Comparison of ENCODE assay signal across 8 cellular contexts in genomic region chr16:67013823-67014640, GRCh38. TPM values are rescaled to one million over a fixed set of nuclear protein-coding genes. Genes with fewer than 3 reads are reported as not detected.
A peak's percentile ranks its signal among the peaks of the same experiment; 100 is the strongest.
DNase-seq lines count a peak whose midpoint lies in the region; ATAC-seq and TF ChIP-seq lines count a peak whose summit lies in the region.

No MANE protein-coding gene starts in this region.

- H3K9me3 Mint-ChIP-seq in activated naive CD4-positive, alpha-beta T cell treated with anti-CD3 and anti-CD28 coated beads, Interleukin-2, amount 50 U/mL, for 24 hours: no peaks in the 10 kb centered on the region

- no peaks in the 10 kb centered on the region for H3K36me3 Mint-ChIP-seq in activated naive CD4-positive, alpha-beta T cell treated with anti-CD3 and anti-CD28 coated beads, Interleukin-2, amount 50 U/mL, for 24 hours

- H3K9me3 ChIP-seq in SJCRH30 (replicated peaks) (no peaks in the 10 kb centered on the region), cardiac muscle cell (ENCODE audit: low read depth) (no peaks in the 10 kb centered on the region), ovary (no peaks in the 10 kb centered on the region), thyroid gland (no peaks in the 10 kb centered on the region)

- no peak for TF ChIP-seq EP300 in ovary (IDR thresholded peaks at IDR 0.05)

- peak overlapping the region; percentile 76 for H3K4me3 Mint-ChIP-seq in activated naive CD4-positive, alpha-beta T cell treated with anti-CD3 and anti-CD28 coated beads, Interleukin-2, amount 50 U/mL, for 24 hours

- WGBS in ovary, 3 donors: 0 to 1% (median 1%) methylated on average over 37 to 70 of the region's 70 CpGs
- WGBS in thyroid gland, 2 donors: 1 to 2% methylated on average over 7 to 26 of the region's 70 CpGs

- peak; percentile 51 for ATAC-seq in HG02610 (IDR thresholded peaks at IDR 0.05; ENCODE audit: unreplicated experiment)

- H3K27ac ChIP-seq in SJCRH30 (peak overlapping the region; percentile 15; the same call in 1 of the 2 replicates), cardiac muscle cell (no peak overlapping the region), ovary (peak overlapping the region; percentile 56 to 76), thyroid gland (peak overlapping the region; percentile 3 to 57 (median 9))

- no peak for TF ChIP-seq POLR2A in ovary (IDR thresholded peaks at IDR 0.05)
- peak in 1 of 2 donors; percentile 15 for TF ChIP-seq POLR2A in thyroid gland (IDR thresholded peaks at IDR 0.05)

- H3K4me3 ChIP-seq in SJCRH30 (peak overlapping the region; percentile 57), cardiac muscle cell (peak overlapping the region; percentile 28), ovary (peak overlapping the region; percentile 48), thyroid gland (replicated peaks in 1 of 3) (peak overlapping the region in 2 of 3 donors; percentile 25 to 47)

- no peak overlapping the region for H3K27ac Mint-ChIP-seq in activated naive CD4-positive, alpha-beta T cell treated with anti-CD3 and anti-CD28 coated beads, Interleukin-2, amount 50 U/mL, for 24 hours

- DNase-seq in DMS114 treated with DMSO at 0.1 percent for 48 hours (lab: John Stamatoyannopoulos, UW; ENCODE audit: unreplicated experiment): peak; percentile 47
- peak; percentile 82 to 84 for DNase-seq in SJCRH30
- peak; percentile 78 to 89 for DNase-seq in cardiac muscle cell (ENCODE audit: low read depth in 1 of 2, low spot score in 1 of 2)
- peak; percentile 89 to 95 (median 93) for DNase-seq in ovary
- peak; percentile 81 to 83 for DNase-seq in thyroid gland
- DNase-seq in cortex of kidney (lab: John Stamatoyannopoulos, UW): no peak

- TF ChIP-seq CTCF in cardiac muscle cell (IDR thresholded peaks at IDR 0.05; ENCODE audit: low read depth, low read length) (no peak), ovary (IDR thresholded peaks at IDR 0.05) (peak in 2 of 3 donors; percentile 39 to 60), thyroid gland (IDR thresholded peaks at IDR 0.05) (peak in 2 of 6 experiments; percentile 44 to 48)

- no peaks in the 10 kb centered on the region for H3K4me1 Mint-ChIP-seq in activated naive CD4-positive, alpha-beta T cell treated with anti-CD3 and anti-CD28 coated beads, Interleukin-2, amount 50 U/mL, for 24 hours

- intact Hi-C loops in ovary (cut with DNase I) (no loop called here), thyroid gland (cut with DNase I) (no loop called here)

- H3K36me3 ChIP-seq in SJCRH30 (no peaks in the 10 kb centered on the region), cardiac muscle cell (no peaks in the 10 kb centered on the region), ovary (no peaks in the 10 kb centered on the region), thyroid gland (no peaks in the 10 kb centered on the region)

- H3K27me3 ChIP-seq in SJCRH30 (no peaks in the 10 kb centered on the region), cardiac muscle cell (peaks cover 3% of the 10 kb centered on the region), ovary (no peaks in the 10 kb centered on the region), thyroid gland (no peaks in the 10 kb centered on the region)

- no peaks in the 10 kb centered on the region for H3K27me3 Mint-ChIP-seq in activated naive CD4-positive, alpha-beta T cell treated with anti-CD3 and anti-CD28 coated beads, Interleukin-2, amount 50 U/mL, for 24 hours

- H3K4me1 ChIP-seq in SJCRH30 (peaks cover 11% of the 10 kb centered on the region; the same call in 1 of the 2 replicates), cardiac muscle cell (ENCODE audit: low read depth) (no peaks in the 10 kb centered on the region), ovary (ENCODE audit: insufficient read depth) (peaks cover 6% of the 10 kb centered on the region), thyroid gland (peaks cover 9 to 17% of the 10 kb centered on the region in 2 donors)

RNA-seq across cellular contexts. Expression of gene CBFB, which starts 14.9 kb away (rescaled TPM):
- 136 and 151 TPM in 2 replicates for total RNA-seq in SJCRH30 (2014; rRNA removed; shearing (Covaris generic))
- total RNA-seq in cardiac muscle cell: 94.8 and 197 TPM in 2 replicates
- polyA plus RNA-seq in cardiac muscle cell: 66.3 and 78.5 TPM in 2 replicates
- 10 to 100 TPM; 39.9 to 58.3 (median 48.9) TPM for total RNA-seq in ovary
- polyA plus RNA-seq in ovary: 10 to 100 TPM; 19.2 to 23.8 TPM
- 10 to 100 TPM; 31.0 to 60.0 (median 41.5) TPM for total RNA-seq in thyroid gland

RNA-seq across cellular contexts. Expression of gene CES4A, which starts 25.6 kb away (rescaled TPM):
- total RNA-seq in SJCRH30 (2014; rRNA removed; shearing (Covaris generic)): not detected in 2 replicates
- total RNA-seq in cardiac muscle cell (12.4 and 15.7 TPM in 2 replicates), ovary (10 to 100 TPM in 5 of 7 donors, 1 to 10 TPM in 2; 6.7 to 67.1 (median 15.5) TPM), thyroid gland (10 to 100 TPM; 10.9 to 15.7 (median 12.8) TPM)
- polyA plus RNA-seq in cardiac muscle cell (14.7 and 19.9 TPM in 2 replicates), ovary (1 to 10 TPM; 6.0 to 9.7 TPM)

RNA-seq across cellular contexts. Expression of gene CES3, which starts 53.0 kb away (rescaled TPM):
- total RNA-seq in SJCRH30 (2014; rRNA removed; shearing (Covaris generic)): 0.08 TPM in 2 replicates
- total RNA-seq in cardiac muscle cell (6.2 and 12.8 TPM in 2 replicates), ovary (1 to 10 TPM in 5 of 7 donors, under 1 TPM in 2; 0.45 to 2.3 (median 1.4) TPM), thyroid gland (1 to 10 TPM in 1 of 4 donors, under 1 TPM in 2, not detected in 1; 0.13 to 1.3 (median 0.22) TPM)
- polyA plus RNA-seq in cardiac muscle cell (4.7 and 6.4 TPM in 2 replicates), ovary (under 1 TPM; 0.73 to 0.91 TPM)
